In genomic region chr17:37131064-37131463, GRCh38 we compare ENCODE assay signal across 2 cellular contexts.
TF ChIP-seq lines count a peak whose summit lies in the region.

No MANE protein-coding gene starts in this region.

TF ChIP-seq in HEK293, 187 proteins besides CTCF, POLR2A, EP300 and RAD21 (continued from another document):
- TF ChIP-seq INSM2 (tag by site-specific recombination; IDR thresholded peaks at IDR 0.05) = no peak

TF ChIP-seq in WTC11, 78 proteins besides CTCF, POLR2A, EP300 and RAD21 (continued from another document):
- TF ChIP-seq PRDM15 (CRISPR knock-in tag; IDR thresholded peaks at IDR 0.05) = no peak
- TF ChIP-seq ZNF121 (CRISPR knock-in tag; IDR thresholded peaks at IDR 0.05) = no peak
- no peak for TF ChIP-seq HMGXB4 (CRISPR knock-in tag; IDR thresholded peaks at IDR 0.05)
- TF ChIP-seq FOXK1 (CRISPR knock-in tag; IDR thresholded peaks at IDR 0.05) = no peak
- TF ChIP-seq ZNF416 (CRISPR knock-in tag; IDR thresholded peaks at IDR 0.05) = no peak
- TF ChIP-seq KAT7 (CRISPR knock-in tag; IDR thresholded peaks at IDR 0.05; ENCODE audit: borderline replicate concordance) = no peak
- TF ChIP-seq ZNF396 (CRISPR knock-in tag; IDR thresholded peaks at IDR 0.05; ENCODE audit: borderline replicate concordance) = no peak
- no peak for TF ChIP-seq GTF2I (CRISPR knock-in tag; conservative IDR thresholded peaks at IDR 0.05)
